Comparison of ENCODE assay signal across 26 cellular contexts in the genomic region with DNA sequence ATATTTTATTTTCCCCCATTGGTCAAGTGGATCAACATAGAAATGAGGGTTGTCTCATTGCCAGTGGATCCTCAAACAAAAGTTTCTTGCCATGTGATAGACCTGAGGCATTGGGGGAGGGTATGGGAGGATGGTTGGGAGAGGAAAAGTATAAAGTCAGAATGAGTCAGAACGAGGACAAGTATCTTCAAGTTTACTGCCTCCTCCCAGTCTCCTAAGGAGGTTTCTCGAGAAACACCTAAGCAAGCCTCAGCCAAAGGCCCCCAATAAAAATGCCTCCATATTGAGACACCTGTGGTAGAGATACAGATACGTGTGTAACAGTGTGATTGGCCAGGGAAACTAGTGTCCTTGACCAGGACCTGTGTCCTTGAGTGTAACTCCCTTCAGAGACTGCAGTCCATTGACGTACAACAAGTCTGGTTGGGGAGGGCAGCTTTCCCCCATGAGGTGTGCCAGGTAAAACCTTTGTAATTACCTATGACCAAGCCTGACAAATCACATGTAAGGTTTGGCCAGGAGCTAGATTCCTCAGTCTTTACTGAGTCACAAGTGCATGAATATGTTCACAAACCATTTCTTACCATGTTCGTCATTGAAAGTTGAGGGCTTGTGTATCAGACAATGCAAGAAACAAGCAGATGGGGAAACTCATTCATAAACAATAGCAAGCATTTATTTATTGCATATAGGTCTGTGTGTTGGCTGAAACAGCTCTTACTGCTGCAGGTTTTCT.
DNase-seq lines count a peak whose midpoint lies in the region; ATAC-seq, FAIRE-seq and TF ChIP-seq lines count a peak whose summit lies in the region.
"Had no signal": no experiment of that assay in that cellular context is flagged by ENCODE, and none has a peak within 500 bp of the region (broad histone marks: within the 10 kb centered on the region; RNA-seq: fewer than 3 reads in every experiment).

No MANE protein-coding gene starts in this region.

- DNase-seq in HPDE6-E6E7 (ENCODE audit: extremely low spot score) (peak; percentile 76), mammary epithelial cell (peak; percentile 28), epithelial cell of prostate (ENCODE audit: low read depth, low spot score) (peak; percentile 80), keratinocyte (ENCODE audit: low read depth, low spot score) (peak; percentile 70), foreskin fibroblast (no peak), neuronal stem cell (ENCODE audit: low spot score) (no peak)
- DNase-seq: 8988T; ACHN; AML-193; BE2C; CD4-positive, alpha-beta T cell; CD8-positive, alpha-beta memory T cell; DMS 273 treated with DMSO at 0.1 percent for 48 hours; DMS79; EL; GDM1; GM23248; H7; HCEC 1CT had no signal

- no TSS peak for BruUV-seq in mammary epithelial cell (replicated peaks; lab: Mats Ljungman, UMichigan)

- no peak overlapping the region for H2BK120ac ChIP-seq in neuronal stem cell (ENCODE audit: low read depth, low read length)

- no peak overlapping the region for H3K14ac ChIP-seq in neuronal stem cell (ENCODE audit: low read length)

- H3K4me2 ChIP-seq in mammary epithelial cell (ENCODE audit: insufficient read depth, low read depth, low read length) = no peak overlapping the region
- peak overlapping the region; percentile 37 for H3K4me2 ChIP-seq in keratinocyte (ENCODE audit: control insufficient read depth, extremely low read depth, insufficient read depth, low read depth, low read length)
- no peak overlapping the region for H3K4me2 ChIP-seq in neuronal stem cell (ENCODE audit: insufficient read depth, low read length, poor library complexity, severe bottlenecking)
- H3K4me2 ChIP-seq: A549; BLaER1 treated with 17β-estradiol and CSF1 and Interleukin-3, amounts not matched to agents 10 nM and 100 nM had no signal

- no peak overlapping the region for H2BK12ac ChIP-seq in neuronal stem cell (ENCODE audit: low read length)

- no peak overlapping the region for H3K18ac ChIP-seq in neuronal stem cell (ENCODE audit: low read length)

- H3K79me2 ChIP-seq in mammary epithelial cell (ENCODE audit: insufficient read depth, low read length) (no peaks in the 10 kb centered on the region), keratinocyte (ENCODE audit: control insufficient read depth, insufficient read depth, low read length) (no peaks in the 10 kb centered on the region)

- intact Hi-C loops in mammary epithelial cell (cut with micrococcal nuclease) = no loop called here

- 96% methylated on average over 5 of the region's 5 CpGs for WGBS in mammary epithelial cell (ENCODE audit: low coverage, missing lambda C conversion rate)
- WGBS in neuronal stem cell (ENCODE audit: extremely low coverage in 2 of 2, insufficient read length in 2 of 2, insufficient replicate concordance in 1 of 2), 2 donors = no CpG with 5 or more reads among the region's 5 CpGs

- ATAC-seq in GM18520 (IDR thresholded peaks at IDR 0.05; ENCODE audit: unreplicated experiment) = no peak
- ATAC-seq: A549, GM12878 had no signal

- H3K4ac ChIP-seq in neuronal stem cell (ENCODE audit: low read length) = no peak overlapping the region

- no peak overlapping the region for H4K91ac ChIP-seq in neuronal stem cell (ENCODE audit: low read depth, low read length, poor library complexity)

- H2AFZ ChIP-seq in mammary epithelial cell (ENCODE audit: low read depth, low read length) (no peak overlapping the region), keratinocyte (ENCODE audit: control insufficient read depth, low read length) (peak overlapping the region; percentile 72), neuronal stem cell (ENCODE audit: low read length) (no peak overlapping the region)
- H2AFZ ChIP-seq: GM23248 had no signal

- H4K20me1 ChIP-seq in mammary epithelial cell (ENCODE audit: insufficient read depth, low read length) = no peaks in the 10 kb centered on the region
- no peaks in the 10 kb centered on the region for H4K20me1 ChIP-seq in keratinocyte (ENCODE audit: control insufficient read depth, extremely low read depth, insufficient read depth, low read length)
- H4K20me1 ChIP-seq: BLaER1 treated with 17β-estradiol and CSF1 and Interleukin-3, amounts not matched to agents 10 nM and 100 nM had no signal

- H3K36me3 ChIP-seq in mammary epithelial cell (ENCODE audit: insufficient read depth, low read length) (no peaks in the 10 kb centered on the region), keratinocyte (ENCODE audit: control insufficient read depth in 2 of 2, extremely low read depth in 1 of 2, insufficient read depth in 2 of 2, low read length in 2 of 2) (no peaks in the 10 kb centered on the region), neuronal stem cell (replicated peaks in 1 of 2; ENCODE audit: control insufficient read depth in 2 of 2, insufficient read depth in 2 of 2, low read length in 2 of 2) (no peaks in the 10 kb centered on the region)
- H3K36me3 ChIP-seq: BE2C; BLaER1 treated with 17β-estradiol and CSF1 and Interleukin-3, amounts not matched to agents 10 nM and 100 nM had no signal

- no peaks in the 10 kb centered on the region for H3K79me1 ChIP-seq in neuronal stem cell (ENCODE audit: low read depth, low read length)

- no peak overlapping the region for H4K8ac ChIP-seq in neuronal stem cell (ENCODE audit: low read depth, low read length)

- no peak overlapping the region for H2BK5ac ChIP-seq in neuronal stem cell (ENCODE audit: low read length)

- H3K27ac ChIP-seq in mammary epithelial cell (ENCODE audit: insufficient read depth, low read depth, low read length) (no peak overlapping the region), epithelial cell of prostate (peak overlapping the region; percentile 65), keratinocyte (ENCODE audit: control insufficient read depth, insufficient read depth, low read length) (peak overlapping the region; percentile 73), neuronal stem cell (replicated peaks; ENCODE audit: low read length) (no peak overlapping the region)
- H3K27ac ChIP-seq: A549; BLaER1 treated with 17β-estradiol and CSF1 and Interleukin-3, amounts not matched to agents 10 nM and 100 nM; GM23248 had no signal

- H3K9ac ChIP-seq in mammary epithelial cell (ENCODE audit: insufficient read depth, low read length) (no peak overlapping the region), keratinocyte (ENCODE audit: control insufficient read depth, extremely low read depth, insufficient read depth, low read length) (peak overlapping the region; percentile 17), neuronal stem cell (ENCODE audit: low read depth, low read length, poor library complexity) (no peak overlapping the region)
- H3K9ac ChIP-seq: BLaER1 treated with 17β-estradiol and CSF1 and Interleukin-3, amounts not matched to agents 10 nM and 100 nM; GM23248 had no signal

- no peaks in the 10 kb centered on the region for H3K9me1 ChIP-seq in keratinocyte (ENCODE audit: control insufficient read depth, extremely low read depth, insufficient read depth, low read length)

- no peak for TF ChIP-seq CTCF in mammary epithelial cell (conservative IDR thresholded peaks at IDR 0.05 in 1 of 2, IDR thresholded peaks at IDR 0.05 in 1 of 2; ENCODE audit: extremely low read depth in 1 of 2, insufficient read depth in 1 of 2, low read depth in 1 of 2, low read length in 2 of 2)
- no peak for TF ChIP-seq CTCF in keratinocyte (optimal IDR thresholded peaks at IDR 0.05 in 1 of 3, IDR thresholded peaks at IDR 0.05 in 1 of 3, conservative IDR thresholded peaks at IDR 0.05 in 1 of 3; ENCODE audit: extremely low read depth in 1 of 3, insufficient read depth in 2 of 3, low read length in 3 of 3)
- no peak for TF ChIP-seq CTCF in foreskin fibroblast (IDR thresholded peaks at IDR 0.05; ENCODE audit: low read depth, low read length)

- H3K23ac ChIP-seq in neuronal stem cell (ENCODE audit: low read depth, low read length, poor library complexity) = no peak overlapping the region

- H3K27me3 ChIP-seq in mammary epithelial cell (ENCODE audit: insufficient read depth, low read length) (no peaks in the 10 kb centered on the region), keratinocyte (ENCODE audit: control insufficient read depth, extremely low read depth, insufficient read depth, low read length) (no peaks in the 10 kb centered on the region), neuronal stem cell (ENCODE audit: control insufficient read depth in 3 of 3, insufficient read depth in 3 of 3, low read depth in 1 of 3, low read length in 3 of 3) (no peaks in the 10 kb centered on the region)
- H3K27me3 ChIP-seq: BE2C; BLaER1 treated with 17β-estradiol and CSF1 and Interleukin-3, amounts not matched to agents 10 nM and 100 nM had no signal

- H2AK5ac ChIP-seq in neuronal stem cell (ENCODE audit: low read depth, low read length) = no peak overlapping the region

- H3K4me1 ChIP-seq in mammary epithelial cell (ENCODE audit: insufficient read depth, low read length) = no peaks in the 10 kb centered on the region
- no peaks in the 10 kb centered on the region for H3K4me1 ChIP-seq in keratinocyte (ENCODE audit: control insufficient read depth, extremely low read depth, insufficient read depth, low read length)
- no peaks in the 10 kb centered on the region for H3K4me1 ChIP-seq in neuronal stem cell (ENCODE audit: control insufficient read depth in 2 of 2, insufficient read depth in 1 of 2, low read depth in 1 of 2, low read length in 2 of 2)
- H3K4me1 ChIP-seq: A549; BE2C; BLaER1 treated with 17β-estradiol and CSF1 and Interleukin-3, amounts not matched to agents 10 nM and 100 nM had no signal

- peak; percentile 81 for FAIRE-seq in keratinocyte (lab: Jason Lieb, UNC)
- FAIRE-seq: A549, D721Med, GM12878, GM19239, H1 had no signal

- dilution Hi-C loops in mammary epithelial cell (cut with HindIII; ENCODE audit: low sequenced_read_pairs) = no loop called here
- dilution Hi-C loops in keratinocyte (cut with MboI; ENCODE audit: extremely low pct_ligation_motif_present, low sequenced_read_pairs) = no loop called here

- H3K4me3 ChIP-seq in mammary epithelial cell (replicated peaks in 1 of 3; ENCODE audit: insufficient read depth in 1 of 3, low read depth in 2 of 3, low read length in 3 of 3) (no peak overlapping the region), keratinocyte (ENCODE audit: control insufficient read depth in 2 of 3, extremely low read depth in 1 of 3, insufficient read depth in 2 of 3, low read depth in 1 of 3, low read length in 3 of 3) (no peak overlapping the region), foreskin fibroblast (ENCODE audit: low read depth in 1 of 2, low read length in 2 of 2) (no peak overlapping the region), neuronal stem cell (ENCODE audit: low read length in 2 of 2) (no peak overlapping the region)
- H3K4me3 ChIP-seq: A549; BLaER1 treated with 17β-estradiol and CSF1 and Interleukin-3, amounts not matched to agents 10 nM and 100 nM; GM12878; GM23248 had no signal

- no peak overlapping the region for H2BK15ac ChIP-seq in neuronal stem cell (ENCODE audit: low read length)

- in situ Hi-C loops in mammary epithelial cell (cut with MboI; ENCODE audit: low sequenced_read_pairs in 2 of 2) = no loop called here

- H3K9me3 ChIP-seq in mammary epithelial cell (replicated peaks; ENCODE audit: insufficient read depth, low read length) (no peaks in the 10 kb centered on the region), keratinocyte (ENCODE audit: control insufficient read depth, low read depth, low read length) (no peaks in the 10 kb centered on the region), neuronal stem cell (replicated peaks in 1 of 2; ENCODE audit: control insufficient read depth in 2 of 2, insufficient read depth in 1 of 2, low read depth in 1 of 2, low read length in 2 of 2) (no peaks in the 10 kb centered on the region)
- H3K9me3 ChIP-seq: A549; BE2C; BLaER1 treated with 17β-estradiol and CSF1 and Interleukin-3, amounts not matched to agents 10 nM and 100 nM had no signal

- CTCF ChIA-PET in mammary epithelial cell (lab: Charles Lee; ENCODE audit: low non-redundant PET) = no interaction called here

Comparison
In these comparisons a context has a peak if more than half of its experiments do, and no peak if none do; other contexts are left out.
1. DNase-seq: peak in HPDE6-E6E7 (single experiment), mammary epithelial cell (single experiment), epithelial cell of prostate (single experiment) and keratinocyte (single experiment); none in foreskin fibroblast (0 of 2) and neuronal stem cell (single experiment).
2. H3K27ac ChIP-seq: peak in epithelial cell of prostate (single experiment) and keratinocyte (single experiment); none in mammary epithelial cell (single experiment) and neuronal stem cell (single experiment).